17 cellular contexts compared by ENCODE assay signal in the genomic region with DNA sequence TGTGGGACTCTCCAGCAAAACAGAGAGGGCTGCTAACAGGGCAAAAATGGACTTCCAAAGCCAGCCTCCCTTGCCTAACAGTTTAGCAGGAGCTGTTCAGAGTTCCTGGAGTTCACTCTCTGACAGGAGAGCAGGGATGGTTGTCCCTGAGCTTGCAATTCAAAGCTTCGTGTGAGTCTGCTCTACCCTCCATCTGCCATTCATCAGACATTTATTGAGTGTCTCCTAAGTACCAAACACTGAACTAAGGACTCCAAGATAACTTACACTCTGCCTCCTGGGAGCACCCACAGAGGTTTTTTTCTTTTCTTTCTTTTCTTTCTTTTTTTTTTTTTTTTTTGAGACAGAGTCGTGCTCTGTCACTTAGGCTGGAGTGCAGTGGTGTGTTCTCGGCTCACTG. TPM values are rescaled to one million over a fixed set of nuclear protein-coding genes. Genes with fewer than 3 reads are reported as not detected.
DNase-seq lines count a peak whose midpoint lies in the region; ATAC-seq and TF ChIP-seq lines count a peak whose summit lies in the region.
"Had no signal": no experiment of that assay in that cellular context is flagged by ENCODE, and none has a peak within 500 bp of the region (broad histone marks: within the 10 kb centered on the region; RNA-seq: fewer than 3 reads in every experiment).

No MANE protein-coding gene starts in this region.

- CTCF ChIA-PET in HEK293 (lab: Yijun Ruan, JAX), result interaction anchor here (0.6 to 3.3 kb wide), 7 partner anchors 9 to 1274 kb away, joined by 3 to 20 read pairs (median 5); partner anchors contain the start of gene RHOF

- H3K4me3 ChIP-seq in HEK293 (ENCODE audit: low read depth, low read length) (no peak overlapping the region), WERI-Rb-1 (ENCODE audit: low read depth, low read length) (no peak overlapping the region), uterus (no peak overlapping the region), HAP-1 (no peak overlapping the region), ascending aorta (no peak overlapping the region)
- H3K4me3 ChIP-seq: A549 had no signal

- POLR2A ChIA-PET in HEK293 (lab: Yijun Ruan, JAX), result interaction anchor here (0.7 to 1.3 kb wide), 4 partner anchors 16 to 97 kb away, joined by 3 to 4 read pairs (median 4); no protein-coding TSS in a partner anchor

- peaks cover 6% of the 10 kb centered on the region for H3K4me1 Mint-ChIP-seq in stimulated activated naive CD8-positive, alpha-beta T cell treated with anti-CD3 and anti-CD28 coated beads, Interleukin-15, amount 100 ng/mL, for 72 hours

- H3K27me3 ChIP-seq in WERI-Rb-1 (ENCODE audit: insufficient read depth, low read depth, severe bottlenecking) (no peaks in the 10 kb centered on the region), uterus (no peaks in the 10 kb centered on the region), HAP-1 (ENCODE audit: low read depth) (no peaks in the 10 kb centered on the region), ascending aorta (no peaks in the 10 kb centered on the region)

- H3K4me1 ChIP-seq in HEK293 (ENCODE audit: control insufficient read depth, insufficient read depth, low read length), result peaks cover 8% of the 10 kb centered on the region
- peaks cover 6 to 9% of the 10 kb centered on the region in 2 donors for H3K4me1 ChIP-seq in uterus
- no peaks in the 10 kb centered on the region for H3K4me1 ChIP-seq in HAP-1
- H3K4me1 ChIP-seq in ascending aorta, result peaks cover 8 to 21% of the 10 kb centered on the region in 2 donors

- TF ChIP-seq CTCF in HEK293 (tag by site-specific recombination; IDR thresholded peaks at IDR 0.05) (no peak), WERI-Rb-1 (IDR thresholded peaks at IDR 0.05; ENCODE audit: low read depth, low read length) (no peak), uterus (IDR thresholded peaks at IDR 0.05) (no peak), ascending aorta (IDR thresholded peaks at IDR 0.05) (no peak)

- ATAC-seq in stimulated activated naive CD8-positive, alpha-beta T cell treated with anti-CD3 and anti-CD28 coated beads, Interleukin-15, amount 100 ng/mL, for 72 hours, result no peak

- DNase-seq in DMS 273 (lab: John Stamatoyannopoulos, UW; ENCODE audit: unreplicated experiment) (peak; percentile 33), DMS 273 treated with DMSO at 0.1 percent for 48 hours (lab: John Stamatoyannopoulos, UW) (no peak), WERI-Rb-1 (no peak), uterus (no peak), HAP-1 (ENCODE audit: low spot score in 2 of 2) (no peak), ascending aorta (ENCODE audit: low spot score in 2 of 2) (no peak)
- DNase-seq in stimulated activated naive CD8-positive, alpha-beta T cell treated with anti-CD3 and anti-CD28 coated beads, Interleukin-15, amount 100 ng/mL, for 72 hours, result no peak
- DNase-seq: AML-193; Caco-2; CD4-positive, alpha-beta T cell; DND-41; H9 had no signal

- intact Hi-C loops in uterus (cut with DNase I; ENCODE audit: low total_unique reads), result loop anchor here (5.0 kb wide), 1 partner anchor 1448 kb away; no protein-coding TSS in a partner anchor
- intact Hi-C loops in ascending aorta (cut with DNase I), result no loop called here

- H3K27me3 Mint-ChIP-seq in stimulated activated naive CD8-positive, alpha-beta T cell treated with anti-CD3 and anti-CD28 coated beads, Interleukin-15, amount 100 ng/mL, for 72 hours, result no peaks in the 10 kb centered on the region
- H3K27me3 Mint-ChIP-seq: CD4-positive, alpha-beta T cell had no signal

- no peak overlapping the region for H3K27ac ChIP-seq in HEK293 (ENCODE audit: extremely low read depth, low read depth, low read length)
- H3K27ac ChIP-seq in WERI-Rb-1, result peak overlapping the region; percentile 94
- H3K27ac ChIP-seq in uterus, result peak overlapping the region; percentile 81 to 82
- no peak overlapping the region for H3K27ac ChIP-seq in ascending aorta
- H3K27ac ChIP-seq: 22Rv1, C4-2B had no signal

- in situ Hi-C loops in HAP-1 (cut with MboI; ENCODE audit: low sequenced_read_pairs), result no loop called here

- H3K9me3 ChIP-seq in HEK293 (ENCODE audit: control insufficient read depth, insufficient read depth, low read depth, low read length) (no peaks in the 10 kb centered on the region), WERI-Rb-1 (ENCODE audit: severe bottlenecking) (no peaks in the 10 kb centered on the region), uterus (no peaks in the 10 kb centered on the region), HAP-1 (no peaks in the 10 kb centered on the region), ascending aorta (no peaks in the 10 kb centered on the region)
- H3K9me3 ChIP-seq: A549, Caco-2 had no signal

- no peak overlapping the region for H3K27ac Mint-ChIP-seq in stimulated activated naive CD8-positive, alpha-beta T cell treated with anti-CD3 and anti-CD28 coated beads, Interleukin-15, amount 100 ng/mL, for 72 hours
- H3K27ac Mint-ChIP-seq: CD4-positive, alpha-beta T cell; H9 had no signal

- TF ChIP-seq POLR2A in uterus (IDR thresholded peaks at IDR 0.05), result no peak

- no peaks in the 10 kb centered on the region for H3K9me3 Mint-ChIP-seq in stimulated activated naive CD8-positive, alpha-beta T cell treated with anti-CD3 and anti-CD28 coated beads, Interleukin-15, amount 100 ng/mL, for 72 hours
- H3K9me3 Mint-ChIP-seq: CD4-positive, alpha-beta T cell; H9; HFFc6 had no signal

- no peak overlapping the region for H3K4me3 Mint-ChIP-seq in stimulated activated naive CD8-positive, alpha-beta T cell treated with anti-CD3 and anti-CD28 coated beads, Interleukin-15, amount 100 ng/mL, for 72 hours
- H3K4me3 Mint-ChIP-seq: CD4-positive, alpha-beta T cell; H9; HFFc6 had no signal

- H3K36me3 ChIP-seq in HEK293 (ENCODE audit: control insufficient read depth in 2 of 2, insufficient read depth in 1 of 2, low read length in 2 of 2), result no peaks in the 10 kb centered on the region; a peak in 1 of 3 replicates
- H3K36me3 ChIP-seq in WERI-Rb-1, result peaks cover 54% of the 10 kb centered on the region
- no peaks in the 10 kb centered on the region for H3K36me3 ChIP-seq in uterus
- peaks cover 17% of the 10 kb centered on the region; the same call in 1 of the 2 replicates for H3K36me3 ChIP-seq in HAP-1 (replicated peaks)
- no peaks in the 10 kb centered on the region for H3K36me3 ChIP-seq in ascending aorta

TF ChIP-seq in HEK293, 187 proteins besides CTCF, POLR2A, EP300 and RAD21:
- TF ChIP-seq, protein P1, sequence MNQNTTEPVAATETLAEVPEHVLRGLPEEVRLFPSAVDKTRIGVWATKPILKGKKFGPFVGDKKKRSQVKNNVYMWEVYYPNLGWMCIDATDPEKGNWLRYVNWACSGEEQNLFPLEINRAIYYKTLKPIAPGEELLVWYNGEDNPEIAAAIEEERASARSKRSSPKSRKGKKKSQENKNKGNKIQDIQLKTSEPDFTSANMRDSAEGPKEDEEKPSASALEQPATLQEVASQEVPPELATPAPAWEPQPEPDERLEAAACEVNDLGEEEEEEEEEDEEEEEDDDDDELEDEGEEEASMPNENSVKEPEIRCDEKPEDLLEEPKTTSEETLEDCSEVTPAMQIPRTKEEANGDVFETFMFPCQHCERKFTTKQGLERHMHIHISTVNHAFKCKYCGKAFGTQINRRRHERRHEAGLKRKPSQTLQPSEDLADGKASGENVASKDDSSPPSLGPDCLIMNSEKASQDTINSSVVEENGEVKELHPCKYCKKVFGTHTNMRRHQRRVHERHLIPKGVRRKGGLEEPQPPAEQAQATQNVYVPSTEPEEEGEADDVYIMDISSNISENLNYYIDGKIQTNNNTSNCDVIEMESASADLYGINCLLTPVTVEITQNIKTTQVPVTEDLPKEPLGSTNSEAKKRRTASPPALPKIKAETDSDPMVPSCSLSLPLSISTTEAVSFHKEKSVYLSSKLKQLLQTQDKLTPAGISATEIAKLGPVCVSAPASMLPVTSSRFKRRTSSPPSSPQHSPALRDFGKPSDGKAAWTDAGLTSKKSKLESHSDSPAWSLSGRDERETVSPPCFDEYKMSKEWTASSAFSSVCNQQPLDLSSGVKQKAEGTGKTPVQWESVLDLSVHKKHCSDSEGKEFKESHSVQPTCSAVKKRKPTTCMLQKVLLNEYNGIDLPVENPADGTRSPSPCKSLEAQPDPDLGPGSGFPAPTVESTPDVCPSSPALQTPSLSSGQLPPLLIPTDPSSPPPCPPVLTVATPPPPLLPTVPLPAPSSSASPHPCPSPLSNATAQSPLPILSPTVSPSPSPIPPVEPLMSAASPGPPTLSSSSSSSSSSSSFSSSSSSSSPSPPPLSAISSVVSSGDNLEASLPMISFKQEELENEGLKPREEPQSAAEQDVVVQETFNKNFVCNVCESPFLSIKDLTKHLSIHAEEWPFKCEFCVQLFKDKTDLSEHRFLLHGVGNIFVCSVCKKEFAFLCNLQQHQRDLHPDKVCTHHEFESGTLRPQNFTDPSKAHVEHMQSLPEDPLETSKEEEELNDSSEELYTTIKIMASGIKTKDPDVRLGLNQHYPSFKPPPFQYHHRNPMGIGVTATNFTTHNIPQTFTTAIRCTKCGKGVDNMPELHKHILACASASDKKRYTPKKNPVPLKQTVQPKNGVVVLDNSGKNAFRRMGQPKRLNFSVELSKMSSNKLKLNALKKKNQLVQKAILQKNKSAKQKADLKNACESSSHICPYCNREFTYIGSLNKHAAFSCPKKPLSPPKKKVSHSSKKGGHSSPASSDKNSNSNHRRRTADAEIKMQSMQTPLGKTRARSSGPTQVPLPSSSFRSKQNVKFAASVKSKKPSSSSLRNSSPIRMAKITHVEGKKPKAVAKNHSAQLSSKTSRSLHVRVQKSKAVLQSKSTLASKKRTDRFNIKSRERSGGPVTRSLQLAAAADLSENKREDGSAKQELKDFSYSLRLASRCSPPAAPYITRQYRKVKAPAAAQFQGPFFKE (tag by site-specific recombination; IDR thresholded peaks at IDR 0.05; ENCODE audit: borderline replicate concordance), result no peak
- no peak for TF ChIP-seq ZFP3 (tag by site-specific recombination; IDR thresholded peaks at IDR 0.05; ENCODE audit: low read depth)
- TF ChIP-seq GLIS1 (tag by site-specific recombination; IDR thresholded peaks at IDR 0.05), result peak; percentile 54

RNA-seq across cellular contexts. Expression of gene RHOF, which starts 28.7 kb away (rescaled TPM):
- total RNA-seq in uterus (10 to 100 TPM in 3 of 4 donors, 1 to 10 TPM in 1; 5.1 to 27.6 (median 13.1) TPM), ascending aorta (1.9 TPM)

RNA-seq across cellular contexts. Expression of gene SETD1B, which starts 39.0 kb away (rescaled TPM):
- total RNA-seq in uterus (10 to 100 TPM in 1 of 4 donors, 1 to 10 TPM in 3; 1.3 to 63.6 (median 5.6) TPM), ascending aorta (22.7 TPM)

RNA-seq across cellular contexts. Expression of gene TMEM120B, which starts 52.3 kb away (rescaled TPM):
- 10 to 100 TPM in 3 of 4 donors, 1 to 10 TPM in 1; 1.0 to 35.2 (median 19.6) TPM for total RNA-seq in uterus
- 9.7 TPM for total RNA-seq in ascending aorta

Comparison
In these comparisons a context has a peak if more than half of its experiments do, and no peak if none do; other contexts are left out.
1. H3K27ac ChIP-seq: peak in WERI-Rb-1 (single experiment) and uterus (2 of 2); none in HEK293 (single experiment) and ascending aorta (0 of 2).